ENCODE assay signal across 15 cellular contexts in the genomic region with DNA sequence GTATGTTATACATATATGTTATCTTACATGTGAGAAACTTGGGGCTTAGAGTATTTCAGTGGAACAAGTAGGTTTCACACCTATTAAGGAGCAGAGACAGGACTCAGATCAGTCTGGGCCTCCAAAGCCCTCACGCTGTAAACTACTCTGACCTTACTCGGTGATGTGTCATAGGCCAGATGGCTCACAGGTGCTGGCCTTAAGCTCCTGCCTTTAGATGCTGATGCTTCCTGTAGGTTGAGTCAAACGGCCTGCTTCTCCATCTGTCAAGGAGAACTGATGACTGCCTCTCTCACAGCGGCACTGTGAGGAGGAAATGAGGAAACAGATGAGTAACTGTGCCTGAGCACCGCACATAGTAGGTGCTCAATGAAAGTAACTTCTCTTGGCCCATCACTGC.
A peak's percentile ranks its signal among the peaks of the same experiment; 100 is the strongest.
DNase-seq lines count a peak whose midpoint lies in the region; FAIRE-seq and TF ChIP-seq lines count a peak whose summit lies in the region.
"Had no signal": no experiment of that assay in that cellular context is flagged by ENCODE, and none has a peak within 500 bp of the region (broad histone marks: within the 10 kb centered on the region; RNA-seq: fewer than 3 reads in every experiment).

No MANE protein-coding gene starts in this region.

- no peak overlapping the region for H3K4me2 ChIP-seq in astrocyte (ENCODE audit: low read length)
- no peak overlapping the region for H3K4me2 ChIP-seq in trophoblast cell (ENCODE audit: low read length)

- H3K79me1 ChIP-seq in trophoblast cell (ENCODE audit: low read length) = no peaks in the 10 kb centered on the region

- H3K79me2 ChIP-seq in astrocyte (ENCODE audit: insufficient read depth, low read length) (no peaks in the 10 kb centered on the region), trophoblast cell (ENCODE audit: control insufficient read depth, insufficient read depth, low read length, poor library complexity) (no peaks in the 10 kb centered on the region)

- no peak overlapping the region for H2BK120ac ChIP-seq in trophoblast cell (ENCODE audit: insufficient read depth, low read length, poor library complexity)

- H4K20me1 ChIP-seq in astrocyte (ENCODE audit: insufficient read depth, low read length) = no peaks in the 10 kb centered on the region

- H4K8ac ChIP-seq in trophoblast cell (ENCODE audit: low read depth, low read length) = no peak overlapping the region

- no peak overlapping the region for H3K18ac ChIP-seq in trophoblast cell (ENCODE audit: low read length)

- H2BK12ac ChIP-seq in trophoblast cell (ENCODE audit: low read length) = no peak overlapping the region

- H3K14ac ChIP-seq in trophoblast cell (ENCODE audit: low read length) = no peak overlapping the region

- no peak overlapping the region for H3K27ac ChIP-seq in astrocyte (ENCODE audit: low read depth, low read length)
- H3K27ac ChIP-seq in trophoblast cell (ENCODE audit: low read depth, low read length) = no peak overlapping the region
- H3K27ac ChIP-seq: 22Rv1 had no signal

- TF ChIP-seq CTCF in astrocyte (IDR thresholded peaks at IDR 0.05; ENCODE audit: insufficient read depth, low read depth, low read length) = no peak

- H3K4me3 Mint-ChIP-seq in astrocyte (ENCODE audit: unreplicated experiment) = no peak overlapping the region
- H3K4me3 Mint-ChIP-seq: H9 had no signal

- no peak overlapping the region for H3K4me3 ChIP-seq in astrocyte (ENCODE audit: insufficient read depth, low read depth, low read length)
- no peak overlapping the region for H3K4me3 ChIP-seq in trophoblast cell (ENCODE audit: low read depth, low read length)

- H3K27ac Mint-ChIP-seq in astrocyte (ENCODE audit: unreplicated experiment) = no peak overlapping the region
- H3K27ac Mint-ChIP-seq: H9 had no signal

- H2AFZ ChIP-seq in astrocyte (ENCODE audit: low read depth, low read length) (no peak overlapping the region), trophoblast cell (ENCODE audit: insufficient read depth, low read length, poor library complexity) (no peak overlapping the region)

- H3K4me1 ChIP-seq in astrocyte (ENCODE audit: insufficient read depth, low read length) (peaks cover 3% of the 10 kb centered on the region), trophoblast cell (ENCODE audit: control insufficient read depth in 1 of 2, insufficient read depth in 2 of 2, low read length in 2 of 2) (peaks cover 2 to 3% of the 10 kb centered on the region in 2 experiments)

- no CpG with 5 or more reads among the region's 5 CpGs for WGBS in trophoblast cell (ENCODE audit: extremely low coverage, insufficient coverage, insufficient read length)

- H3K9me3 ChIP-seq in astrocyte (ENCODE audit: insufficient read depth, low read depth, low read length) = no peaks in the 10 kb centered on the region
- peaks cover 7% of the 10 kb centered on the region for H3K9me3 ChIP-seq in trophoblast cell (ENCODE audit: insufficient read depth, low read depth, low read length)

- H3K27me3 Mint-ChIP-seq in astrocyte (ENCODE audit: low read depth, unreplicated experiment) = no peaks in the 10 kb centered on the region

- H3K9ac ChIP-seq in astrocyte (ENCODE audit: low read length) (no peak overlapping the region), trophoblast cell (ENCODE audit: low read length) (no peak overlapping the region)

- H3K36me3 ChIP-seq in astrocyte (ENCODE audit: insufficient read depth, low read length) (no peaks in the 10 kb centered on the region), trophoblast cell (ENCODE audit: control insufficient read depth in 1 of 2, insufficient read depth in 2 of 2, low read length in 2 of 2) (no peaks in the 10 kb centered on the region)

- H4K91ac ChIP-seq in trophoblast cell (ENCODE audit: low read depth, low read length) = no peak overlapping the region

- no peak overlapping the region for H3K23ac ChIP-seq in trophoblast cell (ENCODE audit: low read length)

- no peaks in the 10 kb centered on the region for H3K36me3 Mint-ChIP-seq in astrocyte (ENCODE audit: low read depth, unreplicated experiment)

- DNase-seq in DMS 273 (lab: John Stamatoyannopoulos, UW; ENCODE audit: unreplicated experiment) = peak; percentile 60
- no peak for DNase-seq in DMS 273 treated with DMSO at 0.1 percent for 48 hours (lab: John Stamatoyannopoulos, UW)
- peak; percentile 95 for DNase-seq in NCI-H82 (lab: John Stamatoyannopoulos, UW)
- DNase-seq in astrocyte (ENCODE audit: low read depth) = peak; percentile 10
- peak; percentile 38 to 58 for DNase-seq in trophoblast cell
- no peak for DNase-seq in activated naive CD4-positive, alpha-beta T cell (lab: John Stamatoyannopoulos, UW)
- no peak for DNase-seq in frontal cortex (ENCODE audit: low spot score in 2 of 2)
- DNase-seq in COLO829 (ENCODE audit: low spot score) = no peak
- DNase-seq: Calu3, DMS153, GF-D8, GOT3, H9 had no signal

- peaks cover 2% of the 10 kb centered on the region for H3K9me3 Mint-ChIP-seq in astrocyte (ENCODE audit: unreplicated experiment)

- no peaks in the 10 kb centered on the region for H3K27me3 ChIP-seq in astrocyte (ENCODE audit: insufficient read depth, low read length)
- H3K27me3 ChIP-seq in trophoblast cell (ENCODE audit: insufficient read depth, low read length) = no peaks in the 10 kb centered on the region

- no peak overlapping the region for H4K12ac ChIP-seq in trophoblast cell (ENCODE audit: low read depth, low read length)

- FAIRE-seq in astrocyte (lab: Jason Lieb, UNC) = no peak
- no peak for FAIRE-seq in frontal cortex (lab: Jason Lieb, UNC)
- FAIRE-seq: GM19239 had no signal

- no peak overlapping the region for H3K4ac ChIP-seq in trophoblast cell (ENCODE audit: low read depth, low read length)

- no peak overlapping the region for H2BK5ac ChIP-seq in trophoblast cell (ENCODE audit: low read depth, low read length, poor library complexity)

- H3K4me1 Mint-ChIP-seq in astrocyte (ENCODE audit: low read depth, unreplicated experiment) = peaks cover 10% of the 10 kb centered on the region

- H2AK5ac ChIP-seq in trophoblast cell (ENCODE audit: low read length) = no peak overlapping the region

Comparison
In these comparisons a context has a peak if more than half of its experiments do, and no peak if none do; other contexts are left out.
1. DNase-seq: peak in DMS 273 (single experiment), NCI-H82 (single experiment), astrocyte (single experiment) and trophoblast cell (2 of 2); none in DMS 273 treated with DMSO at 0.1 percent for 48 hours (single experiment), activated naive CD4-positive, alpha-beta T cell (0 of 4), frontal cortex (0 of 2) and COLO829 (single experiment).